ENCODE assay signal across 8 cellular contexts in the genomic region with DNA sequence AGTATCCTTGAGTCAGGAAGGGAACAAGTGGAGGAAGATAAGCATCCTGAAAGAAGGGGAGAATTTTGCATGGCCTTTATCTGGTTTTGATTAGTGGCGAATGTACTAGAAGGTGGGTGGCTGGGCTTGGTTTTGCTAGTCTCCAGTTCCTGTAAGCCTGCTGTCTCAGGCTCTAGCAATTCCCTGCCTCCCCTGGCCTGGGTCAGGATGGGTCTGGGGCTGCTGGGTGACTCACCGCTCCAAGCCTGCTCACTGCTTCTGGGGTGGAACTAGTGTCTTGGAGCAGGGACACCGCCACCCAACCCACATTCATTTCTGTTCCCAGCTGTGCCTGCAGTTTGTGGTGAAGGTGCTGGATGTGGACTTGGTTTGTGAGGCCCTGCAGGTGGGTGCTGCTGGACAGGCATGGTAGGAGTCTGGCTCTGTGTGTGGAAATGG. TPM values are rescaled to one million over a fixed set of nuclear protein-coding genes. Genes with fewer than 3 reads are reported as not detected.
DNase-seq lines count a peak whose midpoint lies in the region; ATAC-seq lines count a peak whose summit lies in the region.

No MANE protein-coding gene starts in this region.

- H3K27ac ChIP-seq in naive thymus-derived CD4-positive, alpha-beta T cell (ENCODE audit: low read depth, low read length), result peak overlapping the region; percentile 91

- DNase-seq in AG08395 (ENCODE audit: low spot score) (peak; percentile 42), LHCN-M2 (ENCODE audit: low read depth) (peak; percentile 50), dermis blood vessel endothelial cell (peak; percentile 61), cerebellar cortex (ENCODE audit: low spot score) (no peak), NCI-H226 (no peak)
- no peak for DNase-seq in naive thymus-derived CD4-positive, alpha-beta T cell

- H3K36me3 ChIP-seq in naive thymus-derived CD4-positive, alpha-beta T cell (ENCODE audit: control insufficient read depth in 2 of 3, insufficient read depth in 3 of 3, low read length in 3 of 3), result peaks cover 0 to 2% (median 0%) of the 10 kb centered on the region in 3 experiments

- H3K36me3 Mint-ChIP-seq in naive thymus-derived CD4-positive, alpha-beta T cell, result peaks cover 0 to 31% (median 5%) of the 10 kb centered on the region in 5 donors

- H3K4me1 ChIP-seq in naive thymus-derived CD4-positive, alpha-beta T cell (ENCODE audit: control insufficient read depth in 2 of 2, insufficient read depth in 2 of 2, low read length in 2 of 2), result peaks cover 57 to 68% of the 10 kb centered on the region in 2 donors

- peak overlapping the region; percentile 44 to 90 (median 69) for H3K4me3 Mint-ChIP-seq in naive thymus-derived CD4-positive, alpha-beta T cell

- H3K27ac Mint-ChIP-seq in naive thymus-derived CD4-positive, alpha-beta T cell, result peak overlapping the region; percentile 98 to 100 (median 99)

- intact Hi-C loops in naive thymus-derived CD4-positive, alpha-beta T cell (cut with micrococcal nuclease), result no loop called here

- peaks cover 59 to 82% (median 67%) of the 10 kb centered on the region in 7 donors for H3K4me1 Mint-ChIP-seq in naive thymus-derived CD4-positive, alpha-beta T cell

- CTCF ChIA-PET in naive thymus-derived CD4-positive, alpha-beta T cell (lab: Charles Lee), result interaction anchor here (0.9 to 1.3 kb wide), 2 partner anchors 26 to 82 kb away, joined by 3 read pairs; no protein-coding TSS in a partner anchor

- no peaks in the 10 kb centered on the region for H3K27me3 ChIP-seq in naive thymus-derived CD4-positive, alpha-beta T cell (ENCODE audit: control insufficient read depth in 2 of 2, insufficient read depth in 2 of 2, low read length in 2 of 2)

- H3K9me3 ChIP-seq in naive thymus-derived CD4-positive, alpha-beta T cell (ENCODE audit: control insufficient read depth in 2 of 3, low read length in 3 of 3), result no peaks in the 10 kb centered on the region

- H3K27me3 Mint-ChIP-seq in naive thymus-derived CD4-positive, alpha-beta T cell, result peaks cover 0 to 3% (median 0%) of the 10 kb centered on the region in 5 donors

- no peak overlapping the region for H3K4me3 ChIP-seq in naive thymus-derived CD4-positive, alpha-beta T cell (ENCODE audit: low read length)

- ATAC-seq in naive thymus-derived CD4-positive, alpha-beta T cell, result no peak
- no peak for ATAC-seq in GM21528 (IDR thresholded peaks at IDR 0.05; ENCODE audit: low FRiP score, unreplicated experiment)
- no peak for ATAC-seq in GM21576 (IDR thresholded peaks at IDR 0.05; ENCODE audit: unreplicated experiment)

- peaks cover 0 to 8% (median 0%) of the 10 kb centered on the region in 11 donors for H3K9me3 Mint-ChIP-seq in naive thymus-derived CD4-positive, alpha-beta T cell

- POLR2A ChIA-PET in naive thymus-derived CD4-positive, alpha-beta T cell (lab: Charles Lee), result interaction anchor here (1.0 to 18.7 kb wide), 7 partner anchors 12 to 492 kb away, joined by 3 to 709 read pairs (median 23); a partner anchor contains a TSS

RNA-seq across cellular contexts. Expression of a gene that starts 3.4 kb away (rescaled TPM):
- total RNA-seq in LHCN-M2 (2014; rRNA removed) (2.1 and 8.2 TPM in 2 replicates), dermis blood vessel endothelial cell (7.0 and 8.5 TPM in 2 replicates)
- 3.2 TPM for polyA plus RNA-seq in LHCN-M2 (2012)
- total RNA-seq in naive thymus-derived CD4-positive, alpha-beta T cell, result 10 to 100 TPM; 11.2 to 47.2 (median 13.5) TPM
- under 1 TPM; 0.07 to 0.28 TPM for polyA plus RNA-seq in naive thymus-derived CD4-positive, alpha-beta T cell

RNA-seq across cellular contexts. Expression of a gene that starts 4.6 kb away (rescaled TPM):
- total RNA-seq in LHCN-M2 (2014; rRNA removed) (0.19 TPM in 1 of 2 replicates, not detected in the other), dermis blood vessel endothelial cell (0.14 TPM in 1 of 2 replicates, not detected in the other)
- polyA plus RNA-seq in LHCN-M2 (2012), result 0.09 TPM
- total RNA-seq in naive thymus-derived CD4-positive, alpha-beta T cell, result 1 to 10 TPM in 2 of 5 experiments, under 1 TPM in 3; 0.31 to 9.7 (median 0.87) TPM
- polyA plus RNA-seq in naive thymus-derived CD4-positive, alpha-beta T cell, result under 1 TPM in 1 of 2 donors, not detected in 1; 0.47 TPM

RNA-seq across cellular contexts. Expression of a gene that starts 11.6 kb away (rescaled TPM):
- total RNA-seq in LHCN-M2 (2014; rRNA removed) (27.7 and 33.7 TPM in 2 replicates), dermis blood vessel endothelial cell (18.8 and 43.1 TPM in 2 replicates)
- polyA plus RNA-seq in LHCN-M2 (2012), result 15.9 TPM
- total RNA-seq in naive thymus-derived CD4-positive, alpha-beta T cell, result 100 to 1,000 TPM in 4 of 5 experiments, 10 to 100 TPM in 1; 92.8 to 456 (median 142) TPM
- polyA plus RNA-seq in naive thymus-derived CD4-positive, alpha-beta T cell, result 10 to 100 TPM; 30.5 to 59.1 TPM

RNA-seq across cellular contexts. Expression of a gene that starts 23.8 kb away (rescaled TPM):
- total RNA-seq in LHCN-M2 (2014; rRNA removed), result not detected in 2 replicates
- 0.10 TPM for polyA plus RNA-seq in LHCN-M2 (2012)
- total RNA-seq in dermis blood vessel endothelial cell, result not detected in 2 replicates
- 1 to 10 TPM in 2 of 5 experiments, under 1 TPM in 3; 0.77 to 1.4 (median 0.96) TPM for total RNA-seq in naive thymus-derived CD4-positive, alpha-beta T cell
- polyA plus RNA-seq in naive thymus-derived CD4-positive, alpha-beta T cell, result under 1 TPM in 1 of 2 donors, not detected in 1; 0.72 TPM

RNA-seq across cellular contexts. Expression of a gene that starts 31.3 kb away (rescaled TPM):
- total RNA-seq in LHCN-M2 (2014; rRNA removed), result under 0.01 TPM in 1 of 2 replicates, not detected in the other
- 0.15 TPM for polyA plus RNA-seq in LHCN-M2 (2012)
- total RNA-seq in dermis blood vessel endothelial cell, result under 0.01 and 0.05 TPM in 2 replicates
- 1 to 10 TPM; 1.3 to 2.8 (median 1.4) TPM for total RNA-seq in naive thymus-derived CD4-positive, alpha-beta T cell
- under 1 TPM in 1 of 2 donors, not detected in 1; 0.06 TPM for polyA plus RNA-seq in naive thymus-derived CD4-positive, alpha-beta T cell

Comparison
In these comparisons a context has a peak if more than half of its experiments do, and no peak if none do; other contexts are left out.
1. DNase-seq: peak in AG08395 (single experiment), LHCN-M2 (single experiment) and dermis blood vessel endothelial cell (single experiment); none in naive thymus-derived CD4-positive, alpha-beta T cell (0 of 9), cerebellar cortex (single experiment) and NCI-H226 (single experiment).